In the genomic region with DNA sequence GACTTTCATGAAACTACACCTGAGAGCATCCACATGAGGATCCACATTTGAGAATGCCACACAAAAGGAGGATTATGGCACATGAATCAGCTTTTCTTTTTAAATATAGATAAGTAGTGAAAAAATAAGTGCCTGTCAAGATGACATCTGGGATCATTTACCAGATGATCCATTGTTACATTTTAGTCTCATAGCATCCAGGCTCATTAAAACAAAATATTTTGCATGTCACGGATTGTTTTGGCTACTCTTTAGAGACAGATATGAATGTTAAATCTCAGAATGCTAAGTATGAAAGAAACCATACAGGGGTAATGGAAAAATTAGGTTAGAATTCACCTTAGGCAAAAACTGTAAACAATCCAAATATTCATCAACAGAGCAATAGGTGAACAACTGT, we compare ENCODE assay signal across 38 cellular contexts.
"Had no signal": no experiment of that assay in that cellular context is flagged by ENCODE, and none has a peak within 500 bp of the region (broad histone marks: within the 10 kb centered on the region; RNA-seq: fewer than 3 reads in every experiment).

No MANE protein-coding gene starts in this region.

- H3K4me1 ChIP-seq: ascending aorta, Peyer's patch, SJSA1 had no signal

- H3K36me3 ChIP-seq: ascending aorta, breast epithelium, SJSA1 had no signal

- H3K27me3 ChIP-seq: ascending aorta, breast epithelium, Peyer's patch, SJSA1 had no signal

- H3K9ac ChIP-seq: KMS-11 had no signal

- H3K27ac ChIP-seq: ascending aorta, breast epithelium, KMS-11, Peyer's patch, SJSA1, VCaP had no signal

- H3K4me3 ChIP-seq: ascending aorta, breast epithelium, Peyer's patch, SJSA1 had no signal

- H3K9me3 ChIP-seq: ascending aorta, breast epithelium, Peyer's patch, SJSA1 had no signal

- DNase-seq: activated B cell treated with CpG ODN at 0.5 μM for 24 hours; activated CD4-positive, alpha-beta memory T cell treated with anti-CD3 and anti-CD28 coated beads, Interleukin-2, amount 10 ng/mL, durations not matched to agents 7 days and 5 days; activated CD4-positive, alpha-beta T cell treated with anti-CD3 and anti-CD28 coated beads for 4 hours; activated CD4-positive, CD25-positive, alpha-beta regulatory T cell treated with anti-CD3 and anti-CD28 coated beads, Interleukin-2, amount 50 U/mL, for 72 hours; activated CD8-positive, alpha-beta memory T cell treated with anti-CD3 and anti-CD28 coated beads for 24 hours; activated CD8-positive, alpha-beta memory T cell treated with anti-CD3 and anti-CD28 coated beads, Interleukin-2, amount 10 ng/mL, durations not matched to agents 7 days and 5 days; activated CD8-positive, alpha-beta memory T cell treated with anti-CD3 and anti-CD28 coated beads, Interleukin-2, amount 50 U/mL, for 48 hours; activated effector memory CD4-positive, alpha-beta T cell treated with anti-CD3 and anti-CD28 coated beads, Interleukin-2, amount 50 U/mL, for 16 hours; activated naive CD4-positive, alpha-beta T cell; activated naive CD8-positive, alpha-beta T cell treated with anti-CD3 and anti-CD28 coated beads, Interleukin-2, amount 10 ng/mL, durations not matched to agents 7 days and 5 days; activated T-cell treated with anti-CD3 and anti-CD28 coated beads, Interleukin-2, amount 50 U/mL, for 48 hours; amygdala; cerebellar nuclear complex; MM.1S; MV-4-11; NCI-H1092; NCI-H1436 treated with DMSO at 0.1 percent for 48 hours; NCI-H1694 treated with DMSO at 0.1 percent for 48 hours; NCI-H2029 treated with DMSO at 0.1 percent for 48 hours; NCI-H2107; NCI-H2171; NCI-H510A; NCI-H526; NCI-H748 treated with DMSO at 0.1 percent for 48 hours; NK-92 treated with Interleukin-12 subunit alpha and Interleukin-12 subunit beta, amount 100 ng/mL, for 24 hours; PC-3; Peyer's patch; RPMI8226; SHP77 treated with DMSO at 0.1 percent for 48 hours; SW 1271; T-helper 1 cell; T-helper 2 cell; T-helper 9 cell had no signal
